Comparison of ENCODE assay signal across 24 cellular contexts in genomic region chr4:101417046-101417445, GRCh38.
A peak's percentile ranks its signal among the peaks of the same experiment; 100 is the strongest.
DNase-seq lines count a peak whose midpoint lies in the region; ATAC-seq and TF ChIP-seq lines count a peak whose summit lies in the region.
"Had no signal": no experiment of that assay in that cellular context is flagged by ENCODE, and none has a peak within 500 bp of the region (broad histone marks: within the 10 kb centered on the region; RNA-seq: fewer than 3 reads in every experiment).

No MANE protein-coding gene starts in this region.

- no peak for DNase-seq in activated T-cell treated with anti-CD3 and anti-CD28 coated beads, Interleukin-2, amount 50 U/mL, for 4 hours
- DNase-seq in activated T-cell treated with anti-CD3 and anti-CD28 coated beads for 4 hours (no peak), IMR-90 (no peak), chondrocyte (ENCODE audit: low spot score) (peak; percentile 67), D341Med (ENCODE audit: low spot score) (no peak)
- no peak for DNase-seq in CD4-positive, CD25-positive, alpha-beta regulatory T cell
- DNase-seq in stimulated activated CD4-positive, alpha-beta T cell treated with anti-CD3 and anti-CD28 coated beads, Interleukin-15, amount 100 ng/mL, for 24 hours = no peak
- DNase-seq: Calu3; GDM1; H7; HFFc6; KBM-7; NCI-H1092; NCI-H1436; NCI-H187 treated with DMSO at 0.1 percent for 48 hours; NCI-H2107; NCI-H2227 treated with DMSO at 0.1 percent for 48 hours; NCI-H510A; NCI-H748 treated with DMSO at 0.1 percent for 48 hours; NK-92 treated with Interleukin-12 subunit alpha and Interleukin-12 subunit beta, amount 100 ng/mL, for 24 hours; SHP77 treated with DMSO at 0.1 percent for 48 hours had no signal

- H2BK120ac ChIP-seq in IMR-90 (ENCODE audit: low read depth, low read length) = no peak overlapping the region

- in situ Hi-C loops in IMR-90 (cut with MboI; ENCODE audit: low sequenced_read_pairs) = no loop called here

- H2AK5ac ChIP-seq in IMR-90 (ENCODE audit: low read depth, low read length) = no peak overlapping the region

- H3K14ac ChIP-seq in IMR-90 (replicated peaks; ENCODE audit: low read depth, low read length) = no peak overlapping the region

- no peak overlapping the region for H4K91ac ChIP-seq in IMR-90 (ENCODE audit: insufficient read depth, low read depth, low read length)

- H3K23ac ChIP-seq in IMR-90 (ENCODE audit: low read depth, low read length) = no peak overlapping the region

- no peak overlapping the region for H3K4me2 ChIP-seq in IMR-90 (ENCODE audit: low read depth, low read length)

- H3K9ac ChIP-seq in IMR-90 (ENCODE audit: low read depth, low read length) = no peak overlapping the region

- H3K4me3 ChIP-seq in CD4-positive, CD25-positive, alpha-beta regulatory T cell (ENCODE audit: low read depth, low read length) = peak overlapping the region; percentile 15
- no peak overlapping the region for H3K4me3 ChIP-seq in IMR-90 (ENCODE audit: insufficient read depth, low read depth, low read length)
- H3K4me3 ChIP-seq: SK-N-MC had no signal

- H2BK15ac ChIP-seq in IMR-90 (ENCODE audit: low read depth, low read length) = no peak overlapping the region

- TF ChIP-seq RAD21 in IMR-90 (IDR thresholded peaks at IDR 0.05; ENCODE audit: low read length) = no peak

- H3K79me1 ChIP-seq in IMR-90 (ENCODE audit: low read depth in 1 of 2, low read length in 2 of 2) = no peaks in the 10 kb centered on the region

- peak overlapping the region; percentile 46 for H3K4me3 Mint-ChIP-seq in activated T-cell treated with anti-CD3 and anti-CD28 coated beads, Interleukin-2, amount 50 U/mL, for 4 hours
- no peak overlapping the region for H3K4me3 Mint-ChIP-seq in CD4-positive, CD25-positive, alpha-beta regulatory T cell
- no peak overlapping the region for H3K4me3 Mint-ChIP-seq in chondrocyte (ENCODE audit: unreplicated experiment)
- H3K4me3 Mint-ChIP-seq: CD8-positive, alpha-beta T cell; HFFc6 had no signal

- peaks cover 38% of the 10 kb centered on the region for H3K4me1 ChIP-seq in CD4-positive, CD25-positive, alpha-beta regulatory T cell (ENCODE audit: control insufficient read depth, insufficient read depth, low read length, poor library complexity, severe bottlenecking)
- no peaks in the 10 kb centered on the region for H3K4me1 ChIP-seq in IMR-90 (ENCODE audit: control insufficient read depth, insufficient read depth, low read length)

- no peak overlapping the region for H2BK20ac ChIP-seq in IMR-90 (ENCODE audit: low read depth, low read length)

- no peaks in the 10 kb centered on the region for H3K9me1 ChIP-seq in IMR-90 (ENCODE audit: insufficient read depth, low read length)

- TF ChIP-seq CTCF in IMR-90 (conservative IDR thresholded peaks at IDR 0.05; ENCODE audit: low read depth, low read length) (no peak), chondrocyte (IDR thresholded peaks at IDR 0.05) (no peak)

- H3K18ac ChIP-seq in IMR-90 (ENCODE audit: low read depth, low read length) = no peak overlapping the region

- no peaks in the 10 kb centered on the region for H4K20me1 ChIP-seq in IMR-90 (ENCODE audit: insufficient read depth, low read length)

- no TSS peak for BruUV-seq in IMR-90 (replicated peaks; lab: Mats Ljungman, UMichigan)

- no peak overlapping the region for H3K56ac ChIP-seq in IMR-90 (ENCODE audit: extremely low read depth, insufficient read depth, low read length)

- H3K27me3 ChIP-seq in CD4-positive, CD25-positive, alpha-beta regulatory T cell (ENCODE audit: control insufficient read depth, insufficient read depth, low read length) = peaks cover 5% of the 10 kb centered on the region
- no peaks in the 10 kb centered on the region for H3K27me3 ChIP-seq in IMR-90 (ENCODE audit: control insufficient read depth, insufficient read depth, low read length)

- no peaks in the 10 kb centered on the region for H3K9me3 ChIP-seq in CD4-positive, CD25-positive, alpha-beta regulatory T cell (ENCODE audit: control insufficient read depth in 2 of 2, low read length in 2 of 2)
- no peaks in the 10 kb centered on the region for H3K9me3 ChIP-seq in IMR-90 (ENCODE audit: control insufficient read depth, insufficient read depth, low read length)

- POLR2A ChIA-PET in IMR-90 (lab: Charles Lee; ENCODE audit: unreplicated experiment) = no interaction called here

- peaks cover 35% of the 10 kb centered on the region for H3K27me3 Mint-ChIP-seq in activated T-cell treated with anti-CD3 and anti-CD28 coated beads, Interleukin-2, amount 50 U/mL, for 4 hours (ENCODE audit: low read depth)
- H3K27me3 Mint-ChIP-seq in CD4-positive, CD25-positive, alpha-beta regulatory T cell = peaks cover 50% of the 10 kb centered on the region
- H3K27me3 Mint-ChIP-seq in chondrocyte (ENCODE audit: low read depth) = no peaks in the 10 kb centered on the region

- WGBS in IMR-90 (ENCODE audit: extremely low coverage in 2 of 2, insufficient read length in 1 of 2), 2 experiments = 88% methylated on average over 3 of the region's 6 CpGs; no CpG with 5 or more reads in 1 of the 2 experiments

- H3K4me1 Mint-ChIP-seq in activated T-cell treated with anti-CD3 and anti-CD28 coated beads, Interleukin-2, amount 50 U/mL, for 4 hours (ENCODE audit: low read depth) = peaks cover 51% of the 10 kb centered on the region
- H3K4me1 Mint-ChIP-seq in CD4-positive, CD25-positive, alpha-beta regulatory T cell = peaks cover 28 to 54% (median 37%) of the 10 kb centered on the region in 4 donors
- peaks cover 18% of the 10 kb centered on the region for H3K4me1 Mint-ChIP-seq in chondrocyte (ENCODE audit: low read depth)

- no peak overlapping the region for H2AK9ac ChIP-seq in IMR-90 (replicated peaks; ENCODE audit: low read depth, low read length, poor library complexity)

- no peaks in the 10 kb centered on the region for H3K36me3 Mint-ChIP-seq in activated T-cell treated with anti-CD3 and anti-CD28 coated beads, Interleukin-2, amount 50 U/mL, for 4 hours (ENCODE audit: insufficient read depth)
- no peaks in the 10 kb centered on the region for H3K36me3 Mint-ChIP-seq in CD4-positive, CD25-positive, alpha-beta regulatory T cell
- no peaks in the 10 kb centered on the region for H3K36me3 Mint-ChIP-seq in chondrocyte (ENCODE audit: low read depth)
- H3K36me3 Mint-ChIP-seq: CD8-positive, alpha-beta T cell had no signal

- dilution Hi-C loops in IMR-90 (cut with HindIII; ENCODE audit: low sequenced_read_pairs, unreplicated experiment) = no loop called here

- H3K27ac Mint-ChIP-seq in CD4-positive, CD25-positive, alpha-beta regulatory T cell = no peak overlapping the region
- H3K27ac Mint-ChIP-seq in chondrocyte (ENCODE audit: unreplicated experiment) = no peak overlapping the region
- H3K27ac Mint-ChIP-seq: CD8-positive, alpha-beta T cell; HFFc6 had no signal

- peak overlapping the region; percentile 58 for H2AFZ ChIP-seq in IMR-90 (replicated peaks; ENCODE audit: low read length, poor library complexity)

- no peak for ATAC-seq in activated T-cell treated with anti-CD3 and anti-CD28 coated beads, Interleukin-2, amount 50 U/mL, for 4 hours
- ATAC-seq in CD4-positive, CD25-positive, alpha-beta regulatory T cell (ENCODE audit: low read depth in 2 of 2) = no peak
- ATAC-seq in IMR-90 (ENCODE audit: low read depth) = no peak

- H3K4ac ChIP-seq in IMR-90 (ENCODE audit: low read depth, low read length) = no peak overlapping the region

- CTCF ChIA-PET in IMR-90 (lab: Yijun Ruan, JAX) = interaction anchor here (1.4 kb wide), 1 partner anchor 13 kb away, joined by 4 read pairs; no protein-coding TSS in a partner anchor

- no peak overlapping the region for H3K27ac ChIP-seq in CD4-positive, CD25-positive, alpha-beta regulatory T cell (ENCODE audit: insufficient read depth, low read length, poor library complexity, severe bottlenecking)
- no peak overlapping the region for H3K27ac ChIP-seq in IMR-90 (ENCODE audit: insufficient read depth, low read length)
- H3K27ac ChIP-seq: RWPE1, SK-N-MC had no signal

- H2BK5ac ChIP-seq in IMR-90 (ENCODE audit: low read depth, low read length, poor library complexity, severe bottlenecking) = no peak overlapping the region

- no peak overlapping the region for H4K8ac ChIP-seq in IMR-90 (ENCODE audit: low read depth in 2 of 2, low read length in 2 of 2)

- no peak overlapping the region for H4K5ac ChIP-seq in IMR-90 (ENCODE audit: low read depth, low read length)

- no peaks in the 10 kb centered on the region for H3K9me3 Mint-ChIP-seq in activated T-cell treated with anti-CD3 and anti-CD28 coated beads, Interleukin-2, amount 50 U/mL, for 4 hours
- peaks cover 0 to 7% (median 0%) of the 10 kb centered on the region in 7 donors for H3K9me3 Mint-ChIP-seq in CD4-positive, CD25-positive, alpha-beta regulatory T cell
- H3K9me3 Mint-ChIP-seq in chondrocyte (ENCODE audit: low read depth) = peaks cover 3% of the 10 kb centered on the region
- H3K9me3 Mint-ChIP-seq: CD8-positive, alpha-beta T cell; HFFc6 had no signal

- no peaks in the 10 kb centered on the region for H3K36me3 ChIP-seq in CD4-positive, CD25-positive, alpha-beta regulatory T cell (ENCODE audit: control insufficient read depth, insufficient read depth, low read length)
- no peaks in the 10 kb centered on the region for H3K36me3 ChIP-seq in IMR-90 (ENCODE audit: control insufficient read depth, insufficient read depth, low read length)

- intact Hi-C loops in IMR-90 (cut with micrococcal nuclease) = no loop called here

- no peak for TF ChIP-seq POLR2A in IMR-90 (IDR thresholded peaks at IDR 0.05; ENCODE audit: low read depth, low read length)

TF ChIP-seq in IMR-90, 13 proteins besides CTCF, POLR2A, EP300 and RAD21 (continues in another document):
- TF ChIP-seq NFE2L2 (IDR thresholded peaks at IDR 0.05; ENCODE audit: low read depth, low read length) (no peak), MAZ (IDR thresholded peaks at IDR 0.05; ENCODE audit: borderline replicate concordance, low read depth, low read length) (no peak), RFX5 (IDR thresholded peaks at IDR 0.05; ENCODE audit: low read depth, low read length) (no peak), RCOR1 (IDR thresholded peaks at IDR 0.05; ENCODE audit: insufficient replicate concordance, low read length) (no peak), MAFK (IDR thresholded peaks at IDR 0.05; ENCODE audit: low read depth, low read length) (no peak), MXI1 (IDR thresholded peaks at IDR 0.05; ENCODE audit: borderline replicate concordance, low read depth, low read length) (no peak), CEBPB (IDR thresholded peaks at IDR 0.05; ENCODE audit: low read depth, low read length) (no peak), USF2 (IDR thresholded peaks at IDR 0.05; ENCODE audit: low read depth, low read length) (no peak), BHLHE40 (IDR thresholded peaks at IDR 0.05; ENCODE audit: low read depth, low read length) (no peak)
